ENCODE assay signal across 8 cellular contexts in the genomic region with DNA sequence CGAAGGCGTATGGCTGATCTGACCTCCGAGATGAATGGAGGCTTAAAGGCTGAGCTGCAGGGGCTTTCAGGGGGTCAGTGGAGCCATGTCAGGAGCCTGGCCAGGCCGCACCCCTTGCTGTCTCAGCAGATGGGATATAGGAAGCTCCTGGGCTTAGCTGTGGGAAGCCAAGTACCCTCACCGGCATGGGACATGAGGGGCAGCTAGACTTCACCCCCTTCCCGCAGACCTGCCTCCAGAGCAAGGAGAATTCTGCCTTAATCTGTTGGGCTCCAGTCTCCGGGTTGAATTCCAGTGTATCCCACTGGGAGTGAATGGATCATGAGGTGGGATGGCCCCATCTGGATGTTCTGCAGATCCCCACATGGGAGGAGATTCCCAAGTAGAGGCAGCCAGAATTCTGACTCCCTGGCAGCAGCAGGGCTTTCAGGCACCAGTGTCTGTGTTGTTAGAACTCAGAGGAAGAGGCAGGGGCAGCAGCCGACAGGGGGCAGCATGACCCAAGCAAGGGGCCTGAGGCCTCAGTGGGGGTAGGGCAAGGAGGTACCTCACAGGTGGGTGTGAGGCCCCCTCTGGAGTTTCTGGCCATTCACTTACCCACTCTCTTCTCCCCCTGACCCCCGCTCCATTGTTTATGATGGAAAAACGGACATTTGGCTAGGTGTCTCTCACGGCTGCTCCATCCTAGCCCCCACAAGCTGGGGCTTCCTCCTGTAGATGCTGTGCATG. TPM values are rescaled to one million over a fixed set of nuclear protein-coding genes. Genes with fewer than 3 reads are reported as not detected.
DNase-seq lines count a peak whose midpoint lies in the region; ATAC-seq, FAIRE-seq and TF ChIP-seq lines count a peak whose summit lies in the region.

No MANE protein-coding gene starts in this region.

- H4K20me1 ChIP-seq in keratinocyte (ENCODE audit: control insufficient read depth, extremely low read depth, insufficient read depth, low read length) = no peaks in the 10 kb centered on the region

- no peaks in the 10 kb centered on the region for H3K27me3 ChIP-seq in keratinocyte (ENCODE audit: control insufficient read depth, extremely low read depth, insufficient read depth, low read length)

- H3K79me2 ChIP-seq in keratinocyte (ENCODE audit: control insufficient read depth, insufficient read depth, low read length) = no peaks in the 10 kb centered on the region

- H3K4me3 ChIP-seq in keratinocyte (ENCODE audit: control insufficient read depth in 2 of 3, extremely low read depth in 1 of 3, insufficient read depth in 2 of 3, low read depth in 1 of 3, low read length in 3 of 3) = no peak overlapping the region

- FAIRE-seq in keratinocyte (lab: Jason Lieb, UNC) = no peak

- DNase-seq in AG09319 (ENCODE audit: extremely low read depth, low read depth) = no peak
- DNase-seq in HCEC 1CT = peak; percentile 16
- peak; percentile 31 for DNase-seq in SW480 (ENCODE audit: low spot score)
- peak; percentile 57 for DNase-seq in activated naive CD8-positive, alpha-beta T cell treated with anti-CD3 and anti-CD28 coated beads, Interleukin-2, amount 50 U/mL, for 16 hours (ENCODE audit: low read depth, low spot score)
- no peak for DNase-seq in keratinocyte (ENCODE audit: low read depth, low spot score)
- DNase-seq in stimulated activated CD4-positive, alpha-beta T cell treated with anti-CD3 and anti-CD28 coated beads, Interleukin-4, amount 100 ng/mL, for 48 hours (ENCODE audit: low read depth in 2 of 2) = peak; percentile 50 to 71

- peak; percentile 63 for TF ChIP-seq CTCF in AG09319 (IDR thresholded peaks at IDR 0.05; ENCODE audit: low read depth, low read length)
- TF ChIP-seq CTCF in keratinocyte (optimal IDR thresholded peaks at IDR 0.05 in 1 of 3, IDR thresholded peaks at IDR 0.05 in 1 of 3, conservative IDR thresholded peaks at IDR 0.05 in 1 of 3; ENCODE audit: extremely low read depth in 1 of 3, insufficient read depth in 2 of 3, low read length in 3 of 3) = peak; percentile 70 to 89 (median 80)

- H2AFZ ChIP-seq in keratinocyte (ENCODE audit: control insufficient read depth, low read length) = no peak overlapping the region

- no peaks in the 10 kb centered on the region for H3K9me3 ChIP-seq in keratinocyte (ENCODE audit: control insufficient read depth, low read depth, low read length)

- H3K27ac ChIP-seq in keratinocyte (ENCODE audit: control insufficient read depth, insufficient read depth, low read length) = no peak overlapping the region

- H3K36me3 ChIP-seq in keratinocyte (ENCODE audit: control insufficient read depth in 2 of 2, extremely low read depth in 1 of 2, insufficient read depth in 2 of 2, low read length in 2 of 2) = peaks cover 44 to 45% of the 10 kb centered on the region in 2 experiments

- no peaks in the 10 kb centered on the region for H3K4me1 ChIP-seq in keratinocyte (ENCODE audit: control insufficient read depth, extremely low read depth, insufficient read depth, low read length)

- no peak overlapping the region for H3K9ac ChIP-seq in keratinocyte (ENCODE audit: control insufficient read depth, extremely low read depth, insufficient read depth, low read length)

- ATAC-seq in HG03439 (IDR thresholded peaks at IDR 0.05; ENCODE audit: unreplicated experiment) (no peak), HG03342 (IDR thresholded peaks at IDR 0.05; ENCODE audit: unreplicated experiment) (no peak)

- no peak overlapping the region for H3K4me2 ChIP-seq in keratinocyte (ENCODE audit: control insufficient read depth, extremely low read depth, insufficient read depth, low read depth, low read length)

- no peaks in the 10 kb centered on the region for H3K9me1 ChIP-seq in keratinocyte (ENCODE audit: control insufficient read depth, extremely low read depth, insufficient read depth, low read length)

- dilution Hi-C loops in keratinocyte (cut with MboI; ENCODE audit: extremely low pct_ligation_motif_present, low sequenced_read_pairs) = no loop called here

RNA-seq across cellular contexts. Expression of a gene that starts 19.1 kb away (rescaled TPM):
- polyA plus RNA-seq in keratinocyte = 466 to 683 TPM (median 503 TPM) in 3 replicates
- polyA plus RNA-seq in keratinocyte (2011; ENCODE audit: low read depth) = 123 TPM
- polyA plus RNA-seq in keratinocyte (2011; cell fraction: cytosol; rRNA removed) = 321 and 549 TPM in 2 replicates
- polyA plus RNA-seq in keratinocyte (2011; cell fraction: nucleus; rRNA removed) = 232 and 338 TPM in 2 replicates
- polyA plus RNA-seq in keratinocyte (2012; ENCODE audit: low replicate concordance) = 352 and 538 TPM in 2 replicates
- 216 to 344 TPM (median 339 TPM) in 3 replicates for polyA minus RNA-seq in keratinocyte
- 273 TPM for polyA minus RNA-seq in keratinocyte (2011; cell fraction: cytosol; rRNA and poly(A)+ RNA removed)
- polyA minus RNA-seq in keratinocyte (2011; cell fraction: nucleus; rRNA and poly(A)+ RNA removed) = 94.0 and 95.3 TPM in 2 replicates

RNA-seq across cellular contexts. Expression of a gene that starts 27.4 kb away (rescaled TPM):
- polyA plus RNA-seq in keratinocyte = 0.10 to 0.21 TPM in 2 of 3 replicates, not detected in the other
- polyA plus RNA-seq in keratinocyte (2011; ENCODE audit: low read depth) = not detected
- not detected in 2 replicates for polyA plus RNA-seq in keratinocyte (2011; cell fraction: cytosol; rRNA removed)
- polyA plus RNA-seq in keratinocyte (2011; cell fraction: nucleus; rRNA removed) = not detected in 2 replicates
- polyA plus RNA-seq in keratinocyte (2012; ENCODE audit: low replicate concordance) = 0.09 TPM in 1 of 2 replicates, not detected in the other
- 0.56 TPM in 1 of 3 replicates, not detected in the others for polyA minus RNA-seq in keratinocyte
- not detected for polyA minus RNA-seq in keratinocyte (2011; cell fraction: cytosol; rRNA and poly(A)+ RNA removed)
- polyA minus RNA-seq in keratinocyte (2011; cell fraction: nucleus; rRNA and poly(A)+ RNA removed) = not detected in 2 replicates

RNA-seq across cellular contexts. Expression of a gene that starts 36.5 kb away (rescaled TPM):
- 17.8 to 31.0 TPM (median 20.1 TPM) in 3 replicates for polyA plus RNA-seq in keratinocyte
- 6.4 TPM for polyA plus RNA-seq in keratinocyte (2011; ENCODE audit: low read depth)
- 18.2 TPM in 2 replicates for polyA plus RNA-seq in keratinocyte (2011; cell fraction: cytosol; rRNA removed)
- 55.2 and 66.3 TPM in 2 replicates for polyA plus RNA-seq in keratinocyte (2011; cell fraction: nucleus; rRNA removed)
- 10.7 and 13.9 TPM in 2 replicates for polyA plus RNA-seq in keratinocyte (2012; ENCODE audit: low replicate concordance)
- polyA minus RNA-seq in keratinocyte = 15.8 to 28.0 TPM (median 23.0 TPM) in 3 replicates
- polyA minus RNA-seq in keratinocyte (2011; cell fraction: cytosol; rRNA and poly(A)+ RNA removed) = 9.8 TPM
- 11.7 and 20.0 TPM in 2 replicates for polyA minus RNA-seq in keratinocyte (2011; cell fraction: nucleus; rRNA and poly(A)+ RNA removed)

RNA-seq across cellular contexts. Expression of a gene that starts 36.8 kb away (rescaled TPM):
- polyA plus RNA-seq in keratinocyte = 74.0 to 98.8 TPM (median 74.8 TPM) in 3 replicates
- polyA plus RNA-seq in keratinocyte (2011; ENCODE audit: low read depth) = 20.0 TPM
- 42.6 and 47.0 TPM in 2 replicates for polyA plus RNA-seq in keratinocyte (2011; cell fraction: cytosol; rRNA removed)
- polyA plus RNA-seq in keratinocyte (2011; cell fraction: nucleus; rRNA removed) = 199 and 213 TPM in 2 replicates
- polyA plus RNA-seq in keratinocyte (2012; ENCODE audit: low replicate concordance) = 65.0 and 67.0 TPM in 2 replicates
- 83.1 to 180 TPM (median 126 TPM) in 3 replicates for polyA minus RNA-seq in keratinocyte
- 61.2 TPM for polyA minus RNA-seq in keratinocyte (2011; cell fraction: cytosol; rRNA and poly(A)+ RNA removed)
- polyA minus RNA-seq in keratinocyte (2011; cell fraction: nucleus; rRNA and poly(A)+ RNA removed) = 145 and 178 TPM in 2 replicates

Comparison
In these comparisons a context has a peak if more than half of its experiments do, and no peak if none do; other contexts are left out.
1. DNase-seq: peak in HCEC 1CT (single experiment), SW480 (single experiment), activated naive CD8-positive, alpha-beta T cell treated with anti-CD3 and anti-CD28 coated beads, Interleukin-2, amount 50 U/mL, for 16 hours (single experiment) and stimulated activated CD4-positive, alpha-beta T cell treated with anti-CD3 and anti-CD28 coated beads, Interleukin-4, amount 100 ng/mL, for 48 hours (2 of 2); none in AG09319 (single experiment) and keratinocyte (single experiment).